ENCODE assay signal across 6 cellular contexts in the genomic region with DNA sequence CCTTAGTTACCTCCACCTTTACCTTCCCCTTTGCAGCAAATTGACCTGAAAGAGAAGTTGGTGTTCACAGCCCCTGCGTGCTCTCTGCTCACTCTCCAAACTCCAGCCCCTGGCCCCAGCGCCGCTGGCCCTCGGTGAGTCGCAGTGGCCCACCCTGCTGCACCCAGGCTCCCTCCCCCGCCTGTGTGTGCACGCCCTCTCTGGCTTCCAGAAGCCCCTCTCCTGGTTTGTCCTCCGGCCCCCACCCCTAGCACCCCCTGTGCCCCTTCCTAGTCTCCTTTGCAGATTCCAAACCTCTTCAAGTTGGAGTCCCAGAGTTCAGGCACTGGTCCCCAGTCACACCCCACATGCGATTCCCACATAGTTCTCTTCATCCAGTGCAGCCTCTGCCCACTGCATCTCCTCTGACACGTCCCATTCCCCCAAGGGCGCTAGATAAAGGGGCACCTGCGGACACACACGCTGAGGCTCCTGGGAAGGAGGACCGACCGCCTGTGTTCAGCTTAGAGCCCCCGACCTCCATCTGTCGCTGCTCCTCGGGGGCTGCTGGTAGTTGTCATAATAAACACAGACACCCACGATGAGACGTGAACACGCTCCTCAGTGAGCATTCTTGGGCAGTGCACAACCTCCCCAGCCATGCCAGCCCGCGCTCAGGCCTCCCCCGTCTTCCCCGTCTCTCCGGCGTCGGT. TPM values are rescaled to one million over a fixed set of nuclear protein-coding genes. Genes with fewer than 3 reads are reported as not detected.
DNase-seq lines count a peak whose midpoint lies in the region; ATAC-seq and TF ChIP-seq lines count a peak whose summit lies in the region.

No MANE protein-coding gene starts in this region.

- H3K4me3 ChIP-seq in H7 (ENCODE audit: insufficient read depth, low read depth, low read length): peak overlapping the region; percentile 70

- H3K4me3 Mint-ChIP-seq in brain (peak overlapping the region; percentile 89 to 96 (median 90)), neural crest cell (peak overlapping the region; percentile 92)

- H3K9me3 Mint-ChIP-seq in brain (no peaks in the 10 kb centered on the region), neural crest cell (no peaks in the 10 kb centered on the region)

- H3K36me3 ChIP-seq in H7 (replicated peaks; ENCODE audit: control insufficient read depth, insufficient read depth, low read length): no peaks in the 10 kb centered on the region; the same call in 1 of the 2 replicates

- no peak for ATAC-seq in HG02938 (IDR thresholded peaks at IDR 0.05; ENCODE audit: unreplicated experiment)

- H3K27me3 Mint-ChIP-seq in brain (peaks cover 29% of the 10 kb centered on the region), neural crest cell (ENCODE audit: low read depth) (peaks cover 35% of the 10 kb centered on the region)

- H3K36me3 Mint-ChIP-seq in brain (peaks cover 3% of the 10 kb centered on the region), neural crest cell (ENCODE audit: low read depth) (no peaks in the 10 kb centered on the region)

- peaks cover 18% of the 10 kb centered on the region for H3K27me3 ChIP-seq in H7 (ENCODE audit: control insufficient read depth, insufficient read depth, low read length)

- peaks cover 61% of the 10 kb centered on the region for H3K4me1 Mint-ChIP-seq in brain
- H3K4me1 Mint-ChIP-seq in neural crest cell: peaks cover 24% of the 10 kb centered on the region

- TF ChIP-seq CTCF in brain (conservative IDR thresholded peaks at IDR 0.05) (no peak), neural crest cell (conservative IDR thresholded peaks at IDR 0.05) (no peak)

- DNase-seq in H7: no peak
- DNase-seq in neural crest cell (ENCODE audit: low read depth, low spot score): no peak
- no peak for DNase-seq in activated CD4-positive, alpha-beta T cell treated with anti-CD3 and anti-CD28 coated beads, Interleukin-2, amount 50 U/mL, for 1 hour
- DNase-seq in COR-L47 (lab: John Stamatoyannopoulos, UW): no peak

- H3K27ac Mint-ChIP-seq in brain: peak overlapping the region; percentile 64 to 95 (median 89)
- no peak overlapping the region for H3K27ac Mint-ChIP-seq in neural crest cell (ENCODE audit: unreplicated experiment)

RNA-seq across cellular contexts. Expression of a gene that starts 1.5 kb away (rescaled TPM):
- 37.5 and 42.1 TPM in 2 replicates for total RNA-seq in H7 (2014; rRNA removed; shearing (Covaris generic))
- 12.6 TPM for polyA plus RNA-seq in brain (ENCODE audit: insufficient read depth, low read depth, low replicate concordance)
- total RNA-seq in neural crest cell: 52.3 TPM in 2 replicates

RNA-seq across cellular contexts. Expression of a gene that starts 14.0 kb away (rescaled TPM):
- total RNA-seq in H7 (2014; rRNA removed; shearing (Covaris generic)): 28.2 and 37.0 TPM in 2 replicates
- 11.2 TPM for polyA plus RNA-seq in brain (ENCODE audit: insufficient read depth, low read depth, low replicate concordance)
- total RNA-seq in neural crest cell: 7.3 and 7.4 TPM in 2 replicates

RNA-seq across cellular contexts. Expression of a gene that starts 14.2 kb away (rescaled TPM):
- 2.7 and 4.0 TPM in 2 replicates for total RNA-seq in H7 (2014; rRNA removed; shearing (Covaris generic))
- 1.1 TPM for polyA plus RNA-seq in brain (ENCODE audit: insufficient read depth, low read depth, low replicate concordance)
- total RNA-seq in neural crest cell: 1.8 and 2.2 TPM in 2 replicates

RNA-seq across cellular contexts. Expression of a gene that starts 37.5 kb away (rescaled TPM):
- total RNA-seq in H7 (2014; rRNA removed; shearing (Covaris generic)): 1.3 and 1.5 TPM in 2 replicates
- 5.4 TPM for polyA plus RNA-seq in brain (ENCODE audit: insufficient read depth, low read depth, low replicate concordance)
- total RNA-seq in neural crest cell: 2.1 and 2.4 TPM in 2 replicates

RNA-seq across cellular contexts. Expression of a gene that starts 39.4 kb away (rescaled TPM):
- 27.1 and 57.9 TPM in 2 replicates for total RNA-seq in H7 (2014; rRNA removed; shearing (Covaris generic))
- 127 TPM for polyA plus RNA-seq in brain (ENCODE audit: insufficient read depth, low read depth, low replicate concordance)
- total RNA-seq in neural crest cell: 90.6 and 93.5 TPM in 2 replicates
